In the genomic region with DNA sequence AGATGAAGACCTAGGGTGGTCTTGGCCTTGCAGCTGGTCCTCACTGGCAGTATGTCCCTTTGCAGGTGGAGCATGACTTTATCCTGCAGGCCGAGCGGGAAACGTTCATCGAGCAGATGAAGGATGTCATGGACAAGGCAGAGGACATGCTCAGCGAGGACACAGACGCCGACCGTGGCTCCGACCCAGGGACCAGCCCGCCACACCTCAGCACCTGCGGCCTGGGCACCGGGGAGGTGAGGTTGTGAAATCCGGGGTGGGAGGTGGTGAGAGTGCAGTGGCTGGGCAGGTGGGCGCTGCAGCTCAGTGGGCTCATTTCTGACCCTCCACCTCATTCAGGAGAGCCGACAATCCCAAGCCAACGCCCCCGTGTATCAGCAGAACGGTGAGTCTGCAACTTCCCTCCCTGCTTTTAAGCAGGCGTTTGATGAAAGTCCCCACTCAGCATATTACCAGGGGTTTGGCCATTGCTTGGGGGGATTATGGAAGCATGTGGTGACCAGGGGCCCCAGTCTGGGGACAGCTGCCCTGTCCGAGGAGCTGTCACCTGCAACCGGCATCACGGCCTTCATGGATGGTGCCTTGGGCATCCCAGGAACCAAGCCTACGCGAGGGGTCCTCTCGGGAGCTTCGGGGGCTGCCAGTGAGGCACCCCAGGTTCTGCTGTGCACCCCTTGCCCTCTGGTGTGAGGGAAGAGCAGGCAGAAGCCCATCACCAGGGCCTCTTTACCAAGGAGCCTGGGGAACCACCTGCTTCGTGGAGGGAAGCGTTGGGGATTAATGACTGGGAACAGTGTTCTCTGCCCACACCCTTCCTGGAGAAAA, we compare ENCODE assay signal across 14 cellular contexts.
DNase-seq lines count a peak whose midpoint lies in the region; ATAC-seq, FAIRE-seq and TF ChIP-seq lines count a peak whose summit lies in the region.
"Had no signal": no experiment of that assay in that cellular context is flagged by ENCODE, and none has a peak within 500 bp of the region (broad histone marks: within the 10 kb centered on the region; RNA-seq: fewer than 3 reads in every experiment).

No MANE protein-coding gene starts in this region.

- peak overlapping the region; percentile 44; the same call in 1 of the 2 replicates for H2BK5ac ChIP-seq in H1 (ENCODE audit: low read depth, low read length)

- no peaks in the 10 kb centered on the region; the same call in 1 of the 2 replicates for H3K79me1 ChIP-seq in H1 (ENCODE audit: low read depth, low read length)

- no peak overlapping the region for H4K5ac ChIP-seq in H1 (ENCODE audit: insufficient read length, low read depth, low read length)

- H2BK15ac ChIP-seq in H1 (ENCODE audit: low read length) = no peak overlapping the region

- no peaks in the 10 kb centered on the region for H3K9me3 Mint-ChIP-seq in CD4-positive, alpha-beta T cell

- no peak for TF ChIP-seq EP300 in H1 (IDR thresholded peaks at IDR 0.05; ENCODE audit: borderline replicate concordance in 1 of 2, low read depth in 2 of 2, low read length in 2 of 2)

- no peak overlapping the region for H2AFZ ChIP-seq in H1 (ENCODE audit: low read length)

- peaks cover 5% of the 10 kb centered on the region for H3K27me3 Mint-ChIP-seq in CD4-positive, alpha-beta T cell
- H3K27me3 Mint-ChIP-seq: activated CD4-positive, alpha-beta T cell treated with anti-CD3 and anti-CD28 coated beads for 36 hours had no signal

- H3K36me3 Mint-ChIP-seq in CD4-positive, alpha-beta T cell (ENCODE audit: low read depth) = no peaks in the 10 kb centered on the region

- no peak overlapping the region for H4K91ac ChIP-seq in H1 (replicated peaks; ENCODE audit: insufficient read length, low read length)

- H3K23ac ChIP-seq in H1 (ENCODE audit: insufficient read length) = no peak overlapping the region

- H4K20me1 ChIP-seq in H1 (replicated peaks in 1 of 2; ENCODE audit: control insufficient read depth in 1 of 2, insufficient read depth in 2 of 2, low read length in 2 of 2) = peaks cover 2% of the 10 kb centered on the region in 2 experiments

- no peaks in the 10 kb centered on the region for H3K4me1 ChIP-seq in H1 (replicated peaks in 1 of 4; ENCODE audit: control insufficient read depth in 3 of 4, insufficient read depth in 4 of 4, low read length in 3 of 4)

- H2AK5ac ChIP-seq in H1 (ENCODE audit: low read depth, low read length) = no peak overlapping the region

- H4K8ac ChIP-seq in H1 (ENCODE audit: extremely low read depth, insufficient read depth, low read length) = no peak overlapping the region

- no peak for TF ChIP-seq CTCF in CD4-positive, alpha-beta T cell (IDR thresholded peaks at IDR 0.05)
- no peak for TF ChIP-seq CTCF in GM20000 (IDR thresholded peaks at IDR 0.05; ENCODE audit: extremely low read depth, missing control alignments)
- no peak for TF ChIP-seq CTCF in H1 (IDR thresholded peaks at IDR 0.05; ENCODE audit: control extremely low read depth in 1 of 3, insufficient read depth in 1 of 3, low read depth in 1 of 3, low read length in 3 of 3)

- no peak overlapping the region for H3K9ac ChIP-seq in H1 (replicated peaks in 1 of 4; ENCODE audit: extremely low read depth in 1 of 4, low read depth in 3 of 4, low read length in 3 of 4)

- peaks cover 41% of the 10 kb centered on the region for H3K4me1 Mint-ChIP-seq in CD4-positive, alpha-beta T cell (ENCODE audit: low read depth)

- H3K4me3 Mint-ChIP-seq in CD4-positive, alpha-beta T cell = peak overlapping the region; percentile 30

- CTCF ChIA-PET in CD4-positive, alpha-beta T cell (lab: Charles Lee) = no interaction called here
- CTCF ChIA-PET in H1 (lab: Charles Lee; ENCODE audit: partially characterized antibody) = interaction anchor here (0.7 to 3.2 kb wide), 3 partner anchors 21 to 101 kb away, joined by 3 to 7 read pairs (median 3); no protein-coding TSS in a partner anchor

- POLR2A ChIA-PET in CD4-positive, alpha-beta T cell (lab: Charles Lee) = interaction anchor here (1.3 kb wide), 1 partner anchor 304 kb away, joined by 3 read pairs; no protein-coding TSS in a partner anchor
- POLR2A ChIA-PET in H1 (lab: Charles Lee; ENCODE audit: partially characterized antibody) = no interaction called here

- no peak for TF ChIP-seq POLR2A in H1 (IDR thresholded peaks at IDR 0.05; ENCODE audit: control extremely low read depth in 1 of 2, low read depth in 2 of 2, low read length in 2 of 2)

- H2BK12ac ChIP-seq in H1 (ENCODE audit: low read depth, low read length) = no peak overlapping the region

- H3K79me2 ChIP-seq in H1 (ENCODE audit: control insufficient read depth in 1 of 2, insufficient read depth in 2 of 2, low read length in 2 of 2) = no peaks in the 10 kb centered on the region

- no peaks in the 10 kb centered on the region for H3K27me3 ChIP-seq in CD4-positive, alpha-beta T cell (ENCODE audit: control insufficient read depth, insufficient read depth, low read length)
- no peaks in the 10 kb centered on the region for H3K27me3 ChIP-seq in H1 (replicated peaks in 1 of 4; ENCODE audit: control insufficient read depth in 3 of 4, extremely low read depth in 1 of 4, insufficient read depth in 3 of 4, low read length in 3 of 4)

- no peak overlapping the region for H3K18ac ChIP-seq in H1 (ENCODE audit: extremely low read depth, low read length)

- no peak overlapping the region for H2BK20ac ChIP-seq in H1 (ENCODE audit: low read length)

- H3K36me3 ChIP-seq in H1 (ENCODE audit: control insufficient read depth in 2 of 4, insufficient read depth in 4 of 4, low read length in 3 of 4) = peaks cover 2 to 27% (median 12%) of the 10 kb centered on the region in 4 experiments; a peak in 6 of 8 replicates

- H3K4ac ChIP-seq in H1 (replicated peaks; ENCODE audit: insufficient read length, low read depth, low read length) = no peak overlapping the region

- no peak overlapping the region for H3K27ac ChIP-seq in CD4-positive, alpha-beta T cell (ENCODE audit: low read depth, low read length)
- H3K27ac ChIP-seq in H1 (ENCODE audit: low read depth, low read length) = no peak overlapping the region

- no peak overlapping the region for H2BK120ac ChIP-seq in H1 (replicated peaks; ENCODE audit: low read depth, low read length)

- FAIRE-seq in H1 (lab: Jason Lieb, UNC) = no peak
- FAIRE-seq: keratinocyte had no signal

- H3K4me3 ChIP-seq in H1 (ENCODE audit: extremely low read depth in 1 of 4, insufficient read depth in 2 of 4, low read depth in 3 of 4, low read length in 4 of 4) = no peak overlapping the region

- H3K9me3 ChIP-seq in CD4-positive, alpha-beta T cell (ENCODE audit: control insufficient read depth, low read length) = no peaks in the 10 kb centered on the region
- no peaks in the 10 kb centered on the region for H3K9me3 ChIP-seq in H1 (ENCODE audit: insufficient read depth in 2 of 2, low read depth in 1 of 2, low read length in 1 of 2)

- WGBS in H1 (ENCODE audit: extremely low coverage in 1 of 2, insufficient coverage in 1 of 2, insufficient read length in 1 of 2, insufficient replicate concordance in 2 of 2, low coverage in 1 of 2, low lambda C conversion rate in 2 of 2, missing lambda C conversion rate in 1 of 2), 2 experiments = 89% methylated on average over 23 of the region's 28 CpGs; no CpG with 5 or more reads in 1 of the 2 experiments

- no peak overlapping the region for H3K27ac Mint-ChIP-seq in CD4-positive, alpha-beta T cell
- H3K27ac Mint-ChIP-seq: activated CD4-positive, alpha-beta T cell treated with anti-CD3 and anti-CD28 coated beads for 36 hours had no signal

- H3K23me2 ChIP-seq in H1 (ENCODE audit: low read depth, low read length) = no peaks in the 10 kb centered on the region

- no peak overlapping the region for H3K4me2 ChIP-seq in H1 (ENCODE audit: insufficient read depth in 1 of 2, low read depth in 2 of 2, low read length in 2 of 2)

- no peak for TF ChIP-seq RAD21 in H1 (IDR thresholded peaks at IDR 0.05 in 1 of 2, conservative IDR thresholded peaks at IDR 0.05 in 1 of 2; ENCODE audit: low read depth in 2 of 2, low read length in 2 of 2)

- H3K56ac ChIP-seq in H1 (replicated peaks; ENCODE audit: insufficient read length, low read depth, low read length) = no peak overlapping the region

- no peak overlapping the region for H3K14ac ChIP-seq in H1 (ENCODE audit: insufficient read length)

- intact Hi-C loops in CD4-positive, alpha-beta T cell (cut with DNase I, micrococcal nuclease) = no loop called here
- intact Hi-C loops in sciatic nerve (cut with DNase I) = no loop called here

- no peak for ATAC-seq in CD4-positive, alpha-beta T cell (ENCODE audit: poor library complexity)
- ATAC-seq in sciatic nerve = no peak
- ATAC-seq: right cardiac atrium had no signal

- DNase-seq in CD4-positive, alpha-beta T cell = no peak
- DNase-seq in GM20000 (ENCODE audit: low spot score) = peak; percentile 7
- no peak for DNase-seq in H1 (ENCODE audit: low read depth in 1 of 2, low spot score in 2 of 2)
- peak; percentile 34 for DNase-seq in sciatic nerve (ENCODE audit: low spot score)
- DNase-seq in GM19240 (ENCODE audit: insufficient read length, low spot score) = no peak
- no peak for DNase-seq in pons (ENCODE audit: low spot score)
- DNase-seq in UCSD-AML1 (lab: John Stamatoyannopoulos, UW; ENCODE audit: unreplicated experiment) = no peak
- no peak for DNase-seq in DMS53 treated with DMSO at 0.1 percent for 48 hours (lab: John Stamatoyannopoulos, UW; ENCODE audit: unreplicated experiment)
- DNase-seq: effector memory CD4-positive, alpha-beta T cell; Kasumi-1; substantia nigra had no signal

TF ChIP-seq in H1, 55 proteins besides CTCF, POLR2A, EP300 and RAD21:
- no peak for TF ChIP-seq TAF7 (optimal IDR thresholded peaks at IDR 0.05; ENCODE audit: borderline replicate concordance, low read depth, low read length)
- TF ChIP-seq PHF8 (conservative IDR thresholded peaks at IDR 0.05; ENCODE audit: low read depth, low read length) = no peak
TF ChIP-seq in H1: peak in this region for 0.

Comparison
In these comparisons a context has a peak if more than half of its experiments do, and no peak if none do; other contexts are left out.
1. DNase-seq: peak in GM20000 (single experiment) and sciatic nerve (single experiment); none in CD4-positive, alpha-beta T cell (0 of 10), H1 (0 of 2), GM19240 (single experiment), pons (single experiment), UCSD-AML1 (single experiment) and DMS53 treated with DMSO at 0.1 percent for 48 hours (single experiment).